3 cellular contexts compared by ENCODE assay signal in the genomic region with DNA sequence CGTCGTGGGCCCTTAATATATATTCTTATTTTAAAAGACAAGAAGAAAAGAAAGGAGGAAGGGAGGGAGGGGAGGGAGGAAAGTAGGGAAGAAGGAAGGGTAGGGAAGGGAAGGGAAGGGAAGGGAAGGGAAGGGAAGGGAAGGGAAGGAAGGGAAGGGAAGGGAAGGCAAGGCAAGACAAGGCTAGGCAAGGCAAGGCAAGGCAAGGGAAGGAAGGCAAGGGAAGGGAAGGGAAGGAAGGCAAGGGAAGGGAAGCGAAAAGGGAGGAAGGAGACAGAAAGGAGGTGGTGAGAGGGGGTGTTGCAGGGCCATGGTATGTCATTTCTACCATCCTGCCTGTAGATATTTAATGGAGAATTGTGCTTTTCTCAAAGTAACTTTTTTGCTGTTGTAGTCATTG.
TF ChIP-seq lines count a peak whose summit lies in the region.

No MANE protein-coding gene starts in this region.

TF ChIP-seq in HepG2, 621 proteins besides CTCF, POLR2A, EP300 and RAD21:
- TF ChIP-seq ZKSCAN8 (CRISPR knock-in tag; IDR thresholded peaks at IDR 0.05; ENCODE audit: borderline replicate concordance), result no peak
- TF ChIP-seq PCBP2 (optimal IDR thresholded peaks at IDR 0.05; ENCODE audit: low read depth, low read length, poor library complexity, severe bottlenecking), result peak; percentile 91
- peak; percentile 89 for TF ChIP-seq HNRNPK (IDR thresholded peaks at IDR 0.05; ENCODE audit: low read depth, low read length, poor library complexity, severe bottlenecking)
- TF ChIP-seq MTF2 (CRISPR knock-in tag; IDR thresholded peaks at IDR 0.05; ENCODE audit: borderline replicate concordance), result no peak
- TF ChIP-seq ZNF34 (CRISPR knock-in tag; IDR thresholded peaks at IDR 0.05; ENCODE audit: borderline replicate concordance), result no peak
- no peak for TF ChIP-seq KLF13 (CRISPR knock-in tag; IDR thresholded peaks at IDR 0.05)
- TF ChIP-seq NFE2 (CRISPR knock-in tag; IDR thresholded peaks at IDR 0.05), result no peak
- no peak for TF ChIP-seq KDM4B (CRISPR knock-in tag; IDR thresholded peaks at IDR 0.05)
- no peak for TF ChIP-seq CEBPB (IDR thresholded peaks at IDR 0.05; ENCODE audit: borderline replicate concordance, low read depth, low read length)
- TF ChIP-seq, protein P1, sequence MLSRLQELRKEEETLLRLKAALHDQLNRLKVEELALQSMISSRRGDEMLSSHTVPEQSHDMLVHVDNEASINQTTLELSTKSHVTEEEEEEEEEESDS (CRISPR knock-in tag; IDR thresholded peaks at IDR 0.05; ENCODE audit: borderline replicate concordance), result no peak
- peak; percentile 23; the same call in 1 of the 2 replicates for TF ChIP-seq NONO (IDR thresholded peaks at IDR 0.05)
- TF ChIP-seq NONO (CRISPR knock-in tag; conservative IDR thresholded peaks at IDR 0.05), result no peak
- TF ChIP-seq ZMYM3 (CRISPR knock-in tag; IDR thresholded peaks at IDR 0.05), result no peak
- no peak for TF ChIP-seq ZNF12 (CRISPR knock-in tag; IDR thresholded peaks at IDR 0.05)
- no peak for TF ChIP-seq MYNN (CRISPR knock-in tag; IDR thresholded peaks at IDR 0.05; ENCODE audit: low read depth)
- TF ChIP-seq ZNF713 (CRISPR knock-in tag; IDR thresholded peaks at IDR 0.05), result no peak
- peak; percentile 92 for TF ChIP-seq PCBP1 (IDR thresholded peaks at IDR 0.05; ENCODE audit: borderline replicate concordance, low read depth, low read length)
- TF ChIP-seq E2F2 (CRISPR knock-in tag; IDR thresholded peaks at IDR 0.05; ENCODE audit: borderline replicate concordance), result no peak
- TF ChIP-seq ZNF703 (CRISPR knock-in tag; IDR thresholded peaks at IDR 0.05; ENCODE audit: borderline replicate concordance), result no peak
- TF ChIP-seq KAT7 (CRISPR knock-in tag; IDR thresholded peaks at IDR 0.05; ENCODE audit: borderline replicate concordance), result no peak

TF ChIP-seq in IMR-90, 13 proteins besides CTCF, POLR2A, EP300 and RAD21:
- TF ChIP-seq ELK1 (IDR thresholded peaks at IDR 0.05; ENCODE audit: borderline replicate concordance, low read depth, low read length) (no peak), NFE2L2 (IDR thresholded peaks at IDR 0.05; ENCODE audit: low read depth, low read length) (no peak), CHD1 (IDR thresholded peaks at IDR 0.05; ENCODE audit: low read depth, low read length) (no peak), SMC3 (IDR thresholded peaks at IDR 0.05; ENCODE audit: low read depth, low read length) (no peak), MAFK (IDR thresholded peaks at IDR 0.05; ENCODE audit: low read depth, low read length) (no peak), USF2 (IDR thresholded peaks at IDR 0.05; ENCODE audit: low read depth, low read length) (no peak), BHLHE40 (IDR thresholded peaks at IDR 0.05; ENCODE audit: low read depth, low read length) (no peak), MAZ (IDR thresholded peaks at IDR 0.05; ENCODE audit: borderline replicate concordance, low read depth, low read length) (no peak), RFX5 (IDR thresholded peaks at IDR 0.05; ENCODE audit: low read depth, low read length) (no peak), CEBPB (IDR thresholded peaks at IDR 0.05; ENCODE audit: low read depth, low read length) (no peak)

TF ChIP-seq in H1, 55 proteins besides CTCF, POLR2A, EP300 and RAD21:
- no peak for TF ChIP-seq NANOG (IDR thresholded peaks at IDR 0.05; ENCODE audit: insufficient read depth, low read depth, low read length, poor library complexity, severe bottlenecking)
- no peak for TF ChIP-seq ATF2 (IDR thresholded peaks at IDR 0.05; ENCODE audit: low read length)
- TF ChIP-seq SIX5 (IDR thresholded peaks at IDR 0.05; ENCODE audit: low read depth, low read length), result no peak
- no peak for TF ChIP-seq ZNF274 (IDR thresholded peaks at IDR 0.05; ENCODE audit: borderline replicate concordance, extremely low read depth, low read length)
- TF ChIP-seq ATF3 (IDR thresholded peaks at IDR 0.05; ENCODE audit: insufficient read depth, low read depth, low read length), result no peak
- TF ChIP-seq GABPA (IDR thresholded peaks at IDR 0.05; ENCODE audit: borderline replicate concordance, insufficient read depth, low read length), result no peak
- no peak for TF ChIP-seq RNF2 (IDR thresholded peaks at IDR 0.05; ENCODE audit: borderline replicate concordance, low read depth, low read length, missing control alignments, poor library complexity, severe bottlenecking)
- no peak for TF ChIP-seq CBX8 (IDR thresholded peaks at IDR 0.05; ENCODE audit: borderline replicate concordance, low read depth, low read length)
- no peak for TF ChIP-seq YY1 (IDR thresholded peaks at IDR 0.05; ENCODE audit: low read depth, low read length)
- TF ChIP-seq POLR2AphosphoS5 (IDR thresholded peaks at IDR 0.05; ENCODE audit: low read depth, low read length), result no peak
- TF ChIP-seq CTBP2 (IDR thresholded peaks at IDR 0.05; ENCODE audit: borderline replicate concordance, insufficient read depth, insufficient read length, low read length), result no peak
- no peak for TF ChIP-seq EZH2 (IDR thresholded peaks at IDR 0.05; ENCODE audit: low read depth, low read length, severe bottlenecking)
- TF ChIP-seq NRF1 (IDR thresholded peaks at IDR 0.05; ENCODE audit: low read depth, low read length), result no peak
- TF ChIP-seq, protein P2, sequence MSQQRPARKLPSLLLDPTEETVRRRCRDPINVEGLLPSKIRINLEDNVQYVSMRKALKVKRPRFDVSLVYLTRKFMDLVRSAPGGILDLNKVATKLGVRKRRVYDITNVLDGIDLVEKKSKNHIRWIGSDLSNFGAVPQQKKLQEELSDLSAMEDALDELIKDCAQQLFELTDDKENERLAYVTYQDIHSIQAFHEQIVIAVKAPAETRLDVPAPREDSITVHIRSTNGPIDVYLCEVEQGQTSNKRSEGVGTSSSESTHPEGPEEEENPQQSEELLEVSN (IDR thresholded peaks at IDR 0.05), result no peak
- no peak for TF ChIP-seq SIN3A (conservative IDR thresholded peaks at IDR 0.05 in 1 of 2, IDR thresholded peaks at IDR 0.05 in 1 of 2; ENCODE audit: low read depth in 1 of 2, low read length in 2 of 2)
